Comparison of ENCODE assay signal across 16 cellular contexts in the genomic region with DNA sequence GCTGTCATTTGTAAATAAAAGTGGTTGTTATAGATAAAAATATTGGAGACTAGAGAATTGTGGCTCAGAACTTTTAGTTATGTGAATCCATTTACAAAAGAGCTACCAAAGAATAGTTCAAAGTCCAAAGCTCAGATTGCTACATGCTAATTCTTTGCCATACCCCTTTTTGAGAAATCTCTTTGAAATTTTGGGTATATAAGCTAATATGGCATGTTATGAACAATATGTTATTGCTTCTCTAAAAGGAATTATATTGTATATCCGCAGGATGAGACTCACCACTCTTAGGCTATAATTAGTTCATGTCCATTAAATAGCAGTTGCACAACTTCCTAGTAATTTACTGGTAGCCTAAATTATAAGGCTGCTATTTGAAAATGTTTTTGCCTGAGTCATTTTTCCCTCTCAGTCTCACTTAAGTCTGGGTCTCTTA.
A peak's percentile ranks its signal among the peaks of the same experiment; 100 is the strongest.
DNase-seq lines count a peak whose midpoint lies in the region; ATAC-seq, FAIRE-seq and TF ChIP-seq lines count a peak whose summit lies in the region.
"Had no signal": no experiment of that assay in that cellular context is flagged by ENCODE, and none has a peak within 500 bp of the region (broad histone marks: within the 10 kb centered on the region; RNA-seq: fewer than 3 reads in every experiment).

No MANE protein-coding gene starts in this region.

- in situ Hi-C loops in gastrocnemius medialis (cut with MboI; ENCODE audit: low sequenced_read_pairs in 4 of 4): no loop called here

- no peaks in the 10 kb centered on the region for H3K36me3 ChIP-seq in bronchial epithelial cell (ENCODE audit: control insufficient read depth, insufficient read depth, low read length)
- no peaks in the 10 kb centered on the region for H3K36me3 ChIP-seq in gastrocnemius medialis
- H3K36me3 ChIP-seq in spleen: no peaks in the 10 kb centered on the region
- H3K36me3 ChIP-seq: cardiac muscle cell had no signal

- H3K4me1 ChIP-seq in gastrocnemius medialis (peaks cover 4 to 8% of the 10 kb centered on the region in 2 donors), spleen (peaks cover 0 to 10% (median 5%) of the 10 kb centered on the region in 6 donors)

- no peaks in the 10 kb centered on the region for H3K9me3 ChIP-seq in gastrocnemius medialis
- H3K9me3 ChIP-seq in spleen: no peaks in the 10 kb centered on the region

- FAIRE-seq in bronchial epithelial cell (lab: Jason Lieb, UNC): no peak
- FAIRE-seq: HTR-8/SVneo had no signal

- no peak overlapping the region for H3K4me3 ChIP-seq in bronchial epithelial cell (ENCODE audit: low read depth, low read length)
- no peak overlapping the region for H3K4me3 ChIP-seq in gastrocnemius medialis
- no peak overlapping the region for H3K4me3 ChIP-seq in spleen
- H3K4me3 ChIP-seq: cardiac muscle cell had no signal

- H3K27ac ChIP-seq in gastrocnemius medialis: peak overlapping the region; percentile 25 to 40 (median 32)
- H3K27ac ChIP-seq in spleen: peak overlapping the region in 3 of 8 donors; percentile 10 to 23 (median 15)
- H3K27ac ChIP-seq: cardiac muscle cell had no signal

- H3K27me3 ChIP-seq in bronchial epithelial cell (ENCODE audit: control insufficient read depth, insufficient read depth, low read length) (no peaks in the 10 kb centered on the region), gastrocnemius medialis (no peaks in the 10 kb centered on the region), spleen (replicated peaks in 1 of 7) (no peaks in the 10 kb centered on the region)

- ATAC-seq in gastrocnemius medialis (no peak), GM18873 (IDR thresholded peaks at IDR 0.05; ENCODE audit: low FRiP score, unreplicated experiment) (no peak)
- ATAC-seq: activated CD4-positive, CD25-positive, alpha-beta regulatory T cell treated with anti-CD3 and anti-CD28 coated beads, Interleukin-2, amount 50 U/mL, for 24 hours; effector memory CD8-positive, alpha-beta T cell had no signal

- intact Hi-C loops in gastrocnemius medialis (cut with DNase I; ENCODE audit: low total_unique reads) (no loop called here), spleen (cut with DNase I; ENCODE audit: low total_unique reads) (no loop called here)

- 16 to 25% (median 16%) methylated on average over 1 of the region's 1 CpG for WGBS in spleen, 5 donors

- TF ChIP-seq CTCF in bronchial epithelial cell (IDR thresholded peaks at IDR 0.05; ENCODE audit: insufficient read depth, low read length, severe bottlenecking) (no peak), gastrocnemius medialis (IDR thresholded peaks at IDR 0.05 in 4 of 5, conservative IDR thresholded peaks at IDR 0.05 in 1 of 5) (no peak), spleen (IDR thresholded peaks at IDR 0.05 in 8 of 11, conservative IDR thresholded peaks at IDR 0.05 in 3 of 11) (no peak)

- TF ChIP-seq POLR2A in gastrocnemius medialis (IDR thresholded peaks at IDR 0.05): no peak
- no peak for TF ChIP-seq POLR2A in spleen (IDR thresholded peaks at IDR 0.05)

- DNase-seq in EH (ENCODE audit: low read depth) (peak; percentile 93), NCI-H2081 treated with DMSO at 0.1 percent for 48 hours (lab: John Stamatoyannopoulos, UW) (peak; percentile 5), bronchial epithelial cell (ENCODE audit: low read depth) (peak; percentile 69), gastrocnemius medialis (no peak), GDM1 (lab: John Stamatoyannopoulos, UW) (no peak), CD1c-positive myeloid dendritic cell (ENCODE audit: extremely low spot score) (no peak), spleen (no peak)
- DNase-seq: activated naive CD4-positive, alpha-beta T cell treated with anti-CD3 and anti-CD28 coated beads, Interleukin-2, amount 10 ng/mL, durations not matched to agents 7 days and 5 days; effector memory CD8-positive, alpha-beta T cell; glutamatergic neuron; NCI-H1048; NCI-H345 had no signal

Comparison
In these comparisons a context has a peak if more than half of its experiments do, and no peak if none do; other contexts are left out.
1. DNase-seq: peak in EH (single experiment), NCI-H2081 treated with DMSO at 0.1 percent for 48 hours (single experiment) and bronchial epithelial cell (single experiment); none in gastrocnemius medialis (0 of 2), GDM1 (single experiment), CD1c-positive myeloid dendritic cell (single experiment) and spleen (single experiment).